ENCODE assay signal across 8 cellular contexts in the genomic region with DNA sequence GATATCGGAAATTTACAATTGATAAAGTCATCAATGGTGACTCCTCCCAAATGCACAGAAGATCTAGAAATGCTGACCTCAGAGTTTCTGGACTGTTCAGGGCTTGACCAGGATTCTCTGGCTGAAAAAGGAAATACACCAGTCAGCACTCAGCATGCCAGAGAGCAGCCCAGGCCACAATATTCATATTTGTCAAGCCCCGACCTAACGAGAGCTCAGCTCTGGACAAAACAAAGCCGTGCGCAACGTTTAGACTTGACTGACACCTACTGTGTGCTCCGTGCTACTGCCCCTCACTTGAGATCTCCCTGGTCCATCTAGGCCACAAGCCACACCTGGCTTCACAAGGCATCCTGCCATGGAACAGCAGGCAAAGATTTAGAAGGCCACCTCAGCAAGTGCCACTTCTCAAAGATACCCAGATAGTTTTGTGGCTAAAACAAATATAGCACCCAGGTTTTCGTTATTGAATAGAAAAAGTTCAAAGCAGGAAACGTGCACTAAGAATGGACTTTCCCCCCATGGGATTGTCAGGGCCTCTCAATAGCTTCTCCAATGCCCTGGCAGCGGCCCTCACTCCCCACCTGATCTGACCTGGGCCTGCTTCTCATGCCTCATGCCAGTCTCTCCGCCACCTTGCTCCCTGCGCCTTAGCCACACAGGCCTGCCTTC.
DNase-seq lines count a peak whose midpoint lies in the region; ATAC-seq, FAIRE-seq and TF ChIP-seq lines count a peak whose summit lies in the region.

No MANE protein-coding gene starts in this region.

- TF ChIP-seq POLR2A in body of pancreas (IDR thresholded peaks at IDR 0.05) (no peak), H54 (IDR thresholded peaks at IDR 0.05; ENCODE audit: low read depth, low read length) (no peak)

- H3K4me1 Mint-ChIP-seq in CD8-positive, alpha-beta memory T cell: peaks cover 92 to 100% (median 99%) of the 10 kb centered on the region in 3 donors

- TF ChIP-seq CTCF in body of pancreas (IDR thresholded peaks at IDR 0.05): peak in 1 of 7 experiments; percentile 22

- intact Hi-C loops in body of pancreas (cut with DNase I): no loop called here

- no peaks in the 10 kb centered on the region for H3K36me3 ChIP-seq in CD8-positive, alpha-beta memory T cell (ENCODE audit: insufficient read depth, low read length)
- no peaks in the 10 kb centered on the region for H3K36me3 ChIP-seq in body of pancreas (replicated peaks in 1 of 2; ENCODE audit: insufficient read depth in 1 of 2, low read depth in 2 of 2)

- CTCF ChIA-PET in CD8-positive, alpha-beta memory T cell (lab: Charles Lee): interaction anchor here (0.7 to 2.6 kb wide), 10 partner anchors 8 to 267 kb away, joined by 3 to 16 read pairs (median 3); no protein-coding TSS in a partner anchor

- peaks cover 0 to 3% (median 0%) of the 10 kb centered on the region in 5 donors for H3K9me3 Mint-ChIP-seq in CD8-positive, alpha-beta memory T cell

- peaks cover 0 to 45% (median 21%) of the 10 kb centered on the region in 3 donors for H3K36me3 Mint-ChIP-seq in CD8-positive, alpha-beta memory T cell

- WGBS in body of pancreas, 2 donors: 34 to 42% methylated on average over 10 to 12 of the region's 12 CpGs

- peak; percentile 54 for ATAC-seq in GM19324 (IDR thresholded peaks at IDR 0.05; ENCODE audit: low FRiP score, unreplicated experiment)
- ATAC-seq in body of pancreas: peak; percentile 43

- POLR2A ChIA-PET in CD8-positive, alpha-beta memory T cell (lab: Charles Lee): interaction anchor here (0.7 to 1.2 kb wide), 2 partner anchors 14 to 92 kb away, joined by 3 read pairs; no protein-coding TSS in a partner anchor

- H3K9me3 ChIP-seq in CD8-positive, alpha-beta memory T cell (ENCODE audit: low read length): no peaks in the 10 kb centered on the region
- H3K9me3 ChIP-seq in body of pancreas: no peaks in the 10 kb centered on the region

- FAIRE-seq in H54 (lab: Jason Lieb, UNC): no peak

- no peaks in the 10 kb centered on the region for H3K27me3 Mint-ChIP-seq in CD8-positive, alpha-beta memory T cell

- H3K4me3 Mint-ChIP-seq in CD8-positive, alpha-beta memory T cell: peak overlapping the region; percentile 57 to 84 (median 63)

- H3K4me1 ChIP-seq in CD8-positive, alpha-beta memory T cell (ENCODE audit: insufficient read depth, low read length): peaks cover 99% of the 10 kb centered on the region
- peaks cover 91% of the 10 kb centered on the region for H3K4me1 ChIP-seq in body of pancreas

- H3K27me3 ChIP-seq in CD8-positive, alpha-beta memory T cell (ENCODE audit: insufficient read depth, low read length, poor library complexity, severe bottlenecking): no peaks in the 10 kb centered on the region
- no peaks in the 10 kb centered on the region for H3K27me3 ChIP-seq in body of pancreas

- no peak overlapping the region for H3K4me3 ChIP-seq in CD8-positive, alpha-beta memory T cell (ENCODE audit: low read length)
- H3K4me3 ChIP-seq in body of pancreas: no peak overlapping the region

- H3K27ac ChIP-seq in CD8-positive, alpha-beta memory T cell (ENCODE audit: low read depth, low read length): no peak overlapping the region
- H3K27ac ChIP-seq in body of pancreas: peak overlapping the region; percentile 76 to 87 (median 79)

- H3K27ac Mint-ChIP-seq in CD8-positive, alpha-beta memory T cell: peak overlapping the region; percentile 89 to 98 (median 94)

- DNase-seq in CD8-positive, alpha-beta memory T cell: peak in 3 of 5 donors; percentile 36 to 71 (median 50)
- DNase-seq in HT-29 (ENCODE audit: low spot score) (peak; percentile 41), body of pancreas (peak; percentile 46 to 66 (median 55)), mucosa of gallbladder (ENCODE audit: low spot score) (peak; percentile 59), NCI-H1694 treated with DMSO at 0.1 percent for 48 hours (lab: John Stamatoyannopoulos, UW) (no peak), H54 (ENCODE audit: insufficient read length, low spot score) (no peak), putamen (ENCODE audit: low spot score) (no peak)

Comparison
In these comparisons a context has a peak if more than half of its experiments do, and no peak if none do; other contexts are left out.
1. DNase-seq: peak in CD8-positive, alpha-beta memory T cell (3 of 5), HT-29 (single experiment), body of pancreas (4 of 4) and mucosa of gallbladder (single experiment); none in NCI-H1694 treated with DMSO at 0.1 percent for 48 hours (single experiment), H54 (single experiment) and putamen (single experiment).